In the genomic region with DNA sequence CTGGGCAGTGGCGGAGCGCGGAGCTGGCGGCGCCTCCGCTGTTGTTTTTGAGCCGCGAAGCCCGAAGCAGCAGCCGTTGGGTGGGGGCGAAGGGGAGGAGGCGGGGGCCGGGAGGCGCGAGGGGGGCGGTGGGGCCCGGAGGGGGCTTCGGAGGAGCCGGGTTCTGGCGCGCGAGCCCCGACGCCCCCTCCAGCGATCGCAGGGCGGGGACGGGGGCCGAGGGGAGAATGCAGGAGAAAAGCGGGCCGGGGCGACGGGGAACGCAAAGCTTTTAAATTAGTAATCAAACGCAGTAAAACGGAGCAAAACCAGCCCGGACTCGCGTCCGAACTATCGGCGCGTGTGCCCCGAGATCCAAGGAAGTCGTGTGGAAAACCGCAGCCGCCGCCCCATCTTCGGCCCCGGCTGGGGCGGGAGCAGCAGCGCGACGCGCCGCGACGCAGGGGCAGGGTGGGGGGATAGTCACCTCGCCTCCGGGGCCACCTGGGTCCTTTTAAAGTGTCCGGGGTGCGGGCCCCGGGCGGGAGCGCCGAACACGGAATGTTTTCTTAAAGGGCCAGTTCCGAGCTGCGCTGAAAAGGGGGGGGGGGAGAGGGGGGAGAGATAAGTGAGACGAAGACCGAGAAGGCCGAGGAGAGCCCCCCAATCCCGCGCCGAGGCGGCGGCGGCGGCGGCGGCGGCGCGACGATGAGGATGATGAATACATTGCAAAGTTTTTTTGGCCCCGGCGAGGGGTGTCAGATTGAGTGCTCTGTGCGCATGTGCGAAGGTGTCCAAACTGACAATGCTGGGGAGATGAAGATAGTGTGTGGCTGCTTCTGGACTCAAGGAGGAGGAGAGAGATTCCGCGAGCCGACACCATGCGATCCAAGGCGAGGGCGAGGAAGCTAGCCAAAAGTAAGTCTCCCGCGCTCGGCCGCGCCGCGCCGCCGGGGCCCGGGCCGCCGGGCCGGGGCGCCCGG, we compare ENCODE assay signal across 8 cellular contexts. TPM values are rescaled to one million over a fixed set of nuclear protein-coding genes. Genes with fewer than 3 reads are reported as not detected.
DNase-seq lines count a peak whose midpoint lies in the region; ATAC-seq and TF ChIP-seq lines count a peak whose summit lies in the region.

Gene PRDM16 (plus strand): TSS at position 804 of the 962 bp plus-strand sequence. CDS start 57 bp downstream, at position 861.

- peak within 1 kb of the TSS; percentile 59 to 68 for H3K4me3 ChIP-seq in right atrium auricular region

- no peaks in the 10 kb centered on the region for H3K9me3 Mint-ChIP-seq in activated naive CD4-positive, alpha-beta T cell treated with anti-CD3 and anti-CD28 coated beads, Interleukin-2, amount 10 ng/mL, durations not matched to agents 7 days and 5 days
- no peaks in the 10 kb centered on the region for H3K9me3 Mint-ChIP-seq in activated naive CD8-positive, alpha-beta T cell treated with anti-CD3 and anti-CD28 coated beads for 36 hours

- H3K27ac ChIP-seq in right atrium auricular region, result peak within 1 kb of the TSS; percentile 41 to 46

- H3K4me1 ChIP-seq in right atrium auricular region, result peaks cover 0 to 41% of the 10 kb centered on the region in 2 donors

- peaks cover 1% of the 10 kb centered on the region for H3K36me3 Mint-ChIP-seq in activated naive CD4-positive, alpha-beta T cell treated with anti-CD3 and anti-CD28 coated beads, Interleukin-2, amount 10 ng/mL, durations not matched to agents 7 days and 5 days
- no peaks in the 10 kb centered on the region for H3K36me3 Mint-ChIP-seq in activated naive CD8-positive, alpha-beta T cell treated with anti-CD3 and anti-CD28 coated beads for 36 hours

- TF ChIP-seq CTCF in right atrium auricular region (IDR thresholded peaks at IDR 0.05), result no peak

- CTCF ChIA-PET in activated naive CD4-positive, alpha-beta T cell treated with anti-CD3 and anti-CD28 coated beads, Interleukin-2, amount 10 ng/mL, durations not matched to agents 7 days and 5 days (lab: Charles Lee), result no interaction called here

- peaks cover 20 to 51% of the 10 kb centered on the region in 2 donors for H3K27me3 ChIP-seq in right atrium auricular region

- no peak within 1 kb of the TSS for H3K27ac Mint-ChIP-seq in activated naive CD4-positive, alpha-beta T cell treated with anti-CD3 and anti-CD28 coated beads, Interleukin-2, amount 10 ng/mL, durations not matched to agents 7 days and 5 days
- peak within 1 kb of the TSS; percentile 54 for H3K27ac Mint-ChIP-seq in activated naive CD8-positive, alpha-beta T cell treated with anti-CD3 and anti-CD28 coated beads for 36 hours

- no peaks in the 10 kb centered on the region for H3K9me3 ChIP-seq in right atrium auricular region

- H3K4me1 Mint-ChIP-seq in activated naive CD4-positive, alpha-beta T cell treated with anti-CD3 and anti-CD28 coated beads, Interleukin-2, amount 10 ng/mL, durations not matched to agents 7 days and 5 days, result peaks cover 3% of the 10 kb centered on the region
- peaks cover 2% of the 10 kb centered on the region for H3K4me1 Mint-ChIP-seq in activated naive CD8-positive, alpha-beta T cell treated with anti-CD3 and anti-CD28 coated beads for 36 hours

- intact Hi-C loops in sciatic nerve (cut with DNase I), result loop anchor here (5.0 kb wide), 1 partner anchor 214 kb away; no protein-coding TSS in a partner anchor

- ATAC-seq in sciatic nerve (no peak), HG03280 (IDR thresholded peaks at IDR 0.05; ENCODE audit: unreplicated experiment) (no peak)

- H3K27me3 Mint-ChIP-seq in activated naive CD4-positive, alpha-beta T cell treated with anti-CD3 and anti-CD28 coated beads, Interleukin-2, amount 10 ng/mL, durations not matched to agents 7 days and 5 days, result peaks cover 88% of the 10 kb centered on the region
- peaks cover 50% of the 10 kb centered on the region for H3K27me3 Mint-ChIP-seq in activated naive CD8-positive, alpha-beta T cell treated with anti-CD3 and anti-CD28 coated beads for 36 hours

- H3K36me3 ChIP-seq in right atrium auricular region, result no peaks in the 10 kb centered on the region

- peak within 1 kb of the TSS; percentile 83 for H3K4me3 Mint-ChIP-seq in activated naive CD4-positive, alpha-beta T cell treated with anti-CD3 and anti-CD28 coated beads, Interleukin-2, amount 10 ng/mL, durations not matched to agents 7 days and 5 days
- peak within 1 kb of the TSS; percentile 79 for H3K4me3 Mint-ChIP-seq in activated naive CD8-positive, alpha-beta T cell treated with anti-CD3 and anti-CD28 coated beads for 36 hours

- DNase-seq in activated naive CD4-positive, alpha-beta T cell treated with anti-CD3 and anti-CD28 coated beads, Interleukin-2, amount 10 ng/mL, durations not matched to agents 7 days and 5 days, result peak; percentile 57
- DNase-seq in activated naive CD4-positive, alpha-beta T cell (lab: John Stamatoyannopoulos, UW), result no peak
- peak; percentile 36 for DNase-seq in activated naive CD8-positive, alpha-beta T cell treated with anti-CD3 and anti-CD28 coated beads for 36 hours
- DNase-seq in right atrium auricular region (ENCODE audit: low spot score) (no peak), sciatic nerve (ENCODE audit: low spot score) (peak; percentile 68), epidermal melanocyte (ENCODE audit: insufficient read length, low spot score) (no peak), NOMO-1 treated with DMSO at 0.1 percent for 48 hours (lab: John Stamatoyannopoulos, UW; ENCODE audit: unreplicated experiment) (no peak)

RNA-seq across cellular contexts. Expression of gene PRDM16, which starts in this region (rescaled TPM):
- under 1 TPM; 0.06 to 0.12 TPM for total RNA-seq in activated naive CD8-positive, alpha-beta T cell treated with anti-CD3 and anti-CD28 coated beads for 36 hours
- 1 to 10 TPM in 1 of 2 donors, under 1 TPM in 1; 0.22 to 3.3 TPM for total RNA-seq in right atrium auricular region
- 31.3 TPM for total RNA-seq in sciatic nerve

Comparison
In these comparisons a context has a peak if more than half of its experiments do, and no peak if none do; other contexts are left out.
1. DNase-seq: peak in activated naive CD4-positive, alpha-beta T cell treated with anti-CD3 and anti-CD28 coated beads, Interleukin-2, amount 10 ng/mL, durations not matched to agents 7 days and 5 days (single experiment) and sciatic nerve (single experiment); none in activated naive CD4-positive, alpha-beta T cell (0 of 4), right atrium auricular region (single experiment), epidermal melanocyte (single experiment) and NOMO-1 treated with DMSO at 0.1 percent for 48 hours (single experiment).
2. Peak in DNase-seq in activated naive CD8-positive, alpha-beta T cell treated with anti-CD3 and anti-CD28 coated beads for 36 hours; RNA of the gene not detected or under 1 TPM.